1 cellular context compared by ENCODE assay signal in genomic region chr5:108381955-108382783, GRCh38.
TF ChIP-seq lines count a peak whose summit lies in the region.

Gene FBXL17 (minus strand): TSS chr5:108382098.

TF ChIP-seq in K562, 482 proteins besides CTCF, POLR2A, EP300 and RAD21 (continued from another document and continues in another):
- TF ChIP-seq ZNF354B (CRISPR knock-in tag; IDR thresholded peaks at IDR 0.05) (no peak), RFX5 (IDR thresholded peaks at IDR 0.05; ENCODE audit: low read depth, low read length) (no peak), POLR2AphosphoS2 (IDR thresholded peaks at IDR 0.05; ENCODE audit: low read length) (no peak), CREBBP (IDR thresholded peaks at IDR 0.05; ENCODE audit: low read depth, low read length) (no peak), RBM17 (IDR thresholded peaks at IDR 0.05; ENCODE audit: borderline replicate concordance, low read depth, low read length) (no peak), SNAPC5 (CRISPR knock-in tag; IDR thresholded peaks at IDR 0.05) (no peak), ZBTB11 (CRISPR knock-in tag; IDR thresholded peaks at IDR 0.05) (peak in 1 of 3 experiments; percentile 90; a peak in 3 of 6 replicates), ZBTB7A (IDR thresholded peaks at IDR 0.05; ENCODE audit: borderline replicate concordance, control insufficient read depth, low read depth, low read length) (no peak), PATZ1 (CRISPR knock-in tag; IDR thresholded peaks at IDR 0.05; ENCODE audit: borderline replicate concordance) (no peak), ELF2 (CRISPR knock-in tag; IDR thresholded peaks at IDR 0.05) (no peak; the same call in 1 of the 2 replicates), NONO (IDR thresholded peaks at IDR 0.05; ENCODE audit: low read depth in 2 of 2, low read length in 1 of 2) (peak; percentile 69 to 79), ZNF174 (CRISPR knock-in tag; IDR thresholded peaks at IDR 0.05) (no peak), ZFP36 (IDR thresholded peaks at IDR 0.05; ENCODE audit: low read depth, low read length, partially characterized antibody) (no peak), ZNF778 (CRISPR knock-in tag; IDR thresholded peaks at IDR 0.05) (no peak), LCOR (CRISPR knock-in tag; IDR thresholded peaks at IDR 0.05) (peak; percentile 75; the same call in 1 of the 2 replicates), CREM (IDR thresholded peaks at IDR 0.05; ENCODE audit: low read depth) (peak; percentile 92), ZNF239 (CRISPR knock-in tag; IDR thresholded peaks at IDR 0.05) (no peak), HNRNPK (IDR thresholded peaks at IDR 0.05; ENCODE audit: low read depth, low read length, poor library complexity, severe bottlenecking) (no peak), HCFC1 (IDR thresholded peaks at IDR 0.05; ENCODE audit: low read depth, low read length) (0 out of 2 replicates have a peak, but pooled peaks have one; percentile 31), ZNF146 (CRISPR knock-in tag; IDR thresholded peaks at IDR 0.05; ENCODE audit: unreplicated experiment) (no peak), POLR2H (tag; IDR thresholded peaks at IDR 0.05; ENCODE audit: low read depth) (peak; percentile 92), SMARCB1 (IDR thresholded peaks at IDR 0.05; ENCODE audit: insufficient read length, low read depth) (no peak), ZNF436 (CRISPR knock-in tag; IDR thresholded peaks at IDR 0.05) (0 out of 2 replicates have a peak, but pooled peaks have one; percentile 42), ZNF253 (CRISPR knock-in tag; conservative IDR thresholded peaks at IDR 0.05) (no peak), MED1 (CRISPR knock-in tag; IDR thresholded peaks at IDR 0.05; ENCODE audit: borderline replicate concordance) (no peak), STAG1 (CRISPR knock-in tag; IDR thresholded peaks at IDR 0.05; ENCODE audit: borderline replicate concordance) (no peak), GTF2E2 (tag; IDR thresholded peaks at IDR 0.05) (0 out of 2 replicates have a peak, but pooled peaks have one; percentile 40), MYC (IDR thresholded peaks at IDR 0.05; ENCODE audit: low read depth, low read length) (peak; percentile 59; the same call in 1 of the 2 replicates), MYC (CRISPR knock-in tag; IDR thresholded peaks at IDR 0.05; ENCODE audit: borderline replicate concordance, low read depth) (peak; percentile 86), ZNF121 (CRISPR knock-in tag; conservative IDR thresholded peaks at IDR 0.05) (no peak), CCNT2 (IDR thresholded peaks at IDR 0.05; ENCODE audit: borderline replicate concordance, extremely low read depth, insufficient read length, low read depth, low read length) (peak; percentile 66), HDAC3 (IDR thresholded peaks at IDR 0.05; ENCODE audit: borderline replicate concordance, partially characterized antibody) (no peak), ZNF586 (CRISPR knock-in tag; conservative IDR thresholded peaks at IDR 0.05) (no peak), NR0B1 (IDR thresholded peaks at IDR 0.05; ENCODE audit: partially characterized antibody) (no peak), TCF3 (CRISPR knock-in tag; IDR thresholded peaks at IDR 0.05) (no peak), PHB (CRISPR knock-in tag; IDR thresholded peaks at IDR 0.05) (peak; percentile 69; the same call in 1 of the 2 replicates), ZNF23 (CRISPR knock-in tag; IDR thresholded peaks at IDR 0.05) (no peak), ZNF644 (tag; IDR thresholded peaks at IDR 0.05; ENCODE audit: low read depth) (peak; percentile 52; the same call in 1 of the 2 replicates), ZFPM2 (CRISPR knock-in tag; IDR thresholded peaks at IDR 0.05) (no peak), KDM2B (CRISPR knock-in tag; IDR thresholded peaks at IDR 0.05) (no peak)
- TF ChIP-seq, protein P1, sequence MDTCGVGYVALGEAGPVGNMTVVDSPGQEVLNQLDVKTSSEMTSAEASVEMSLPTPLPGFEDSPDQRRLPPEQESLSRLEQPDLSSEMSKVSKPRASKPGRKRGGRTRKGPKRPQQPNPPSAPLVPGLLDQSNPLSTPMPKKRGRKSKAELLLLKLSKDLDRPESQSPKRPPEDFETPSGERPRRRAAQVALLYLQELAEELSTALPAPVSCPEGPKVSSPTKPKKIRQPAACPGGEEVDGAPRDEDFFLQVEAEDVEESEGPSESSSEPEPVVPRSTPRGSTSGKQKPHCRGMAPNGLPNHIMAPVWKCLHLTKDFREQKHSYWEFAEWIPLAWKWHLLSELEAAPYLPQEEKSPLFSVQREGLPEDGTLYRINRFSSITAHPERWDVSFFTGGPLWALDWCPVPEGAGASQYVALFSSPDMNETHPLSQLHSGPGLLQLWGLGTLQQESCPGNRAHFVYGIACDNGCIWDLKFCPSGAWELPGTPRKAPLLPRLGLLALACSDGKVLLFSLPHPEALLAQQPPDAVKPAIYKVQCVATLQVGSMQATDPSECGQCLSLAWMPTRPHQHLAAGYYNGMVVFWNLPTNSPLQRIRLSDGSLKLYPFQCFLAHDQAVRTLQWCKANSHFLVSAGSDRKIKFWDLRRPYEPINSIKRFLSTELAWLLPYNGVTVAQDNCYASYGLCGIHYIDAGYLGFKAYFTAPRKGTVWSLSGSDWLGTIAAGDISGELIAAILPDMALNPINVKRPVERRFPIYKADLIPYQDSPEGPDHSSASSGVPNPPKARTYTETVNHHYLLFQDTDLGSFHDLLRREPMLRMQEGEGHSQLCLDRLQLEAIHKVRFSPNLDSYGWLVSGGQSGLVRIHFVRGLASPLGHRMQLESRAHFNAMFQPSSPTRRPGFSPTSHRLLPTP (IDR thresholded peaks at IDR 0.05; ENCODE audit: borderline replicate concordance, extremely low read depth, insufficient read length), result no peak
- TF ChIP-seq, protein P2, sequence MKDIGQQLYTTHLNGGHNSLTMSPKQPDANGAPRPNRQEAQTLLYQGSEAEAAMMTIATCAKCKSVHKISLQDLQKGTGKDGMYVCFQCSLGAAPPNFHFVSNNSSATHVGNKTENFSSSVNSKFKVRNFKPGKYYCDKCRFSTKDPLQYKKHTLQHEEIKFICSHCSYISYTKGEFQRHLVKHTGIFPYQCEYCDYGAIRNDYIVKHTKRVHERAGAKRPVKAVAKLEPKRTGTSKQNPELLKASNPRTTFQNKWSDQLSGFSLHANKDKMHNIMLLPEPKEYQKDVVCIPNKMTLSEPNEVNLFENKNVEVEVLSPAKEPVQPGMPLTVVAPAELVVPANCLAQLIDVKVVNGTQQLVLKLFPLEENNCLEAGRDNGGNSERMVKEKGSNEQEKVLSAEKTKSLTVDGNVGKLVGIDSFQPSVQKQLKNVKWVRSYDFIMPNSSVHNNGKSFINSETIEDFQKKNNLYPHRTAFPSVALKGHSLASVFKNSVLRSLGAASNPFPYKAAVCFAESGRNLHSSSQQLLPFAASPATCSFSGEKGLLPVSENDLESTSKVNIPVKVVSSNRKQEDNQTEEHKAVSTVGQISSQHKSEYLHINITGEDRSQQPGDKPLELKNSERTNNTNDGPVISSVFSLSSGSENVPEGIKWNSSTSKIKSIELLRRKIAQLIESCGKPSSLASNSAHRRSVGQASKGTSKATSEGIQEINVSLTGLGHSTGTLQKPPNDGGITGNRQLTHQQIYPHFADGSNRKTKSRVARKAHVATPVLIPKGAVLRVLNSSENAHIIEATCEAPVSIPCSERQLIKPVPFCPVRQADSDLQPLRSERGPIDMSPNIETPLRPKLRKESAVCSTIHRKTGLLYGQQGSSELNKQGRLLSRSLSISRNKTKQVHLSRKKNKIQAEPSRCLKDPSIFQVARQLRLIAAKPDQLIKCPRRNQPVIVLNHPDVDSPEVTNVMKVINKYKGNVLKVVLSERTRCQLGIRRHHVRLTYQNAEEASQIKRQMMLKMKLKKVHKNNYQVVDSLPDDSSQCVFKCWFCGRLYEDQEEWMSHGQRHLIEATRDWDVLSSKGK (CRISPR knock-in tag; IDR thresholded peaks at IDR 0.05), result no peak
- TF ChIP-seq, protein P3, sequence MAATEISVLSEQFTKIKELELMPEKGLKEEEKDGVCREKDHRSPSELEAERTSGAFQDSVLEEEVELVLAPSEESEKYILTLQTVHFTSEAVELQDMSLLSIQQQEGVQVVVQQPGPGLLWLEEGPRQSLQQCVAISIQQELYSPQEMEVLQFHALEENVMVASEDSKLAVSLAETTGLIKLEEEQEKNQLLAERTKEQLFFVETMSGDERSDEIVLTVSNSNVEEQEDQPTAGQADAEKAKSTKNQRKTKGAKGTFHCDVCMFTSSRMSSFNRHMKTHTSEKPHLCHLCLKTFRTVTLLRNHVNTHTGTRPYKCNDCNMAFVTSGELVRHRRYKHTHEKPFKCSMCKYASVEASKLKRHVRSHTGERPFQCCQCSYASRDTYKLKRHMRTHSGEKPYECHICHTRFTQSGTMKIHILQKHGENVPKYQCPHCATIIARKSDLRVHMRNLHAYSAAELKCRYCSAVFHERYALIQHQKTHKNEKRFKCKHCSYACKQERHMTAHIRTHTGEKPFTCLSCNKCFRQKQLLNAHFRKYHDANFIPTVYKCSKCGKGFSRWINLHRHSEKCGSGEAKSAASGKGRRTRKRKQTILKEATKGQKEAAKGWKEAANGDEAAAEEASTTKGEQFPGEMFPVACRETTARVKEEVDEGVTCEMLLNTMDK (IDR thresholded peaks at IDR 0.05; ENCODE audit: borderline replicate concordance, insufficient read depth, low read depth, low read length, poor library complexity, severe bottlenecking), result no peak
- TF ChIP-seq, protein P4, sequence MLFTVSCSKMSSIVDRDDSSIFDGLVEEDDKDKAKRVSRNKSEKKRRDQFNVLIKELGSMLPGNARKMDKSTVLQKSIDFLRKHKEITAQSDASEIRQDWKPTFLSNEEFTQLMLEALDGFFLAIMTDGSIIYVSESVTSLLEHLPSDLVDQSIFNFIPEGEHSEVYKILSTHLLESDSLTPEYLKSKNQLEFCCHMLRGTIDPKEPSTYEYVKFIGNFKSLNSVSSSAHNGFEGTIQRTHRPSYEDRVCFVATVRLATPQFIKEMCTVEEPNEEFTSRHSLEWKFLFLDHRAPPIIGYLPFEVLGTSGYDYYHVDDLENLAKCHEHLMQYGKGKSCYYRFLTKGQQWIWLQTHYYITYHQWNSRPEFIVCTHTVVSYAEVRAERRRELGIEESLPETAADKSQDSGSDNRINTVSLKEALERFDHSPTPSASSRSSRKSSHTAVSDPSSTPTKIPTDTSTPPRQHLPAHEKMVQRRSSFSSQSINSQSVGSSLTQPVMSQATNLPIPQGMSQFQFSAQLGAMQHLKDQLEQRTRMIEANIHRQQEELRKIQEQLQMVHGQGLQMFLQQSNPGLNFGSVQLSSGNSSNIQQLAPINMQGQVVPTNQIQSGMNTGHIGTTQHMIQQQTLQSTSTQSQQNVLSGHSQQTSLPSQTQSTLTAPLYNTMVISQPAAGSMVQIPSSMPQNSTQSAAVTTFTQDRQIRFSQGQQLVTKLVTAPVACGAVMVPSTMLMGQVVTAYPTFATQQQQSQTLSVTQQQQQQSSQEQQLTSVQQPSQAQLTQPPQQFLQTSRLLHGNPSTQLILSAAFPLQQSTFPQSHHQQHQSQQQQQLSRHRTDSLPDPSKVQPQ (CRISPR knock-in tag; IDR thresholded peaks at IDR 0.05; ENCODE audit: borderline replicate concordance), result no peak
- TF ChIP-seq, protein P5, sequence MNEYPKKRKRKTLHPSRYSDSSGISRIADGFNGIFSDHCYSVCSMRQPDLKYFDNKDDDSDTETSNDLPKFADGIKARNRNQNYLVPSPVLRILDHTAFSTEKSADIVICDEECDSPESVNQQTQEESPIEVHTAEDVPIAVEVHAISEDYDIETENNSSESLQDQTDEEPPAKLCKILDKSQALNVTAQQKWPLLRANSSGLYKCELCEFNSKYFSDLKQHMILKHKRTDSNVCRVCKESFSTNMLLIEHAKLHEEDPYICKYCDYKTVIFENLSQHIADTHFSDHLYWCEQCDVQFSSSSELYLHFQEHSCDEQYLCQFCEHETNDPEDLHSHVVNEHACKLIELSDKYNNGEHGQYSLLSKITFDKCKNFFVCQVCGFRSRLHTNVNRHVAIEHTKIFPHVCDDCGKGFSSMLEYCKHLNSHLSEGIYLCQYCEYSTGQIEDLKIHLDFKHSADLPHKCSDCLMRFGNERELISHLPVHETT (CRISPR knock-in tag; conservative IDR thresholded peaks at IDR 0.05 in 1 of 2, IDR thresholded peaks at IDR 0.05 in 1 of 2), result peak in 1 of 2 experiments; percentile 95; a peak in 2 of 4 replicates
